Comparison of ENCODE assay signal across 8 cellular contexts in genomic region chr3:46976326-46977190, GRCh38. TPM values are rescaled to one million over a fixed set of nuclear protein-coding genes. Genes with fewer than 3 reads are reported as not detected.
DNase-seq lines count a peak whose midpoint lies in the region; ATAC-seq, FAIRE-seq and TF ChIP-seq lines count a peak whose summit lies in the region.

TSS of gene CCDC12 (minus strand) at chr3:46976745. CDS start at chr3:46976732, 13 bp downstream.

- H3K4me1 ChIP-seq in kidney (ENCODE audit: control insufficient read depth in 1 of 2, insufficient read depth in 1 of 2, low read depth in 1 of 2, low read length in 2 of 2) = peaks cover 2 to 20% of the 10 kb centered on the region in 2 donors

- intact Hi-C loops in kidney (cut with DNase I) = no loop called here

- peak within 1 kb of the TSS; percentile 82 for H3K4me3 ChIP-seq in AG09309 (ENCODE audit: control insufficient read depth, low read depth, low read length)
- H3K4me3 ChIP-seq in kidney (ENCODE audit: low read length in 2 of 2) = peak within 1 kb of the TSS; percentile 81 to 100

- peak within 1 kb of the TSS; percentile 93 to 98 for H3K27ac ChIP-seq in kidney (ENCODE audit: low read depth in 2 of 2, low read length in 2 of 2)

- H3K36me3 ChIP-seq in kidney (ENCODE audit: control insufficient read depth in 1 of 2, insufficient read depth in 2 of 2, low read length in 2 of 2) = peaks cover 0 to 5% of the 10 kb centered on the region in 2 donors

- DNase-seq in AG09309 (ENCODE audit: low read depth) (peak; percentile 98), NCI-H460 (ENCODE audit: extremely low read depth, low read depth) (peak; percentile 97), cerebellum (ENCODE audit: low spot score) (peak; percentile 99), kidney (peak; percentile 97)
- DNase-seq in activated CD4-positive, alpha-beta T cell treated with anti-CD3 and anti-CD28 coated beads for 1 hour = peak; percentile 88
- peak; percentile 94 for DNase-seq in stimulated activated CD4-positive, alpha-beta T cell treated with anti-CD3 and anti-CD28 coated beads, Interleukin-15, amount 100 ng/mL, for 24 hours

- FAIRE-seq in kidney (lab: Jason Lieb, UNC) = no peak

- TF ChIP-seq CTCF in AG09309 (IDR thresholded peaks at IDR 0.05; ENCODE audit: control insufficient read depth, insufficient read depth, low read depth, low read length, missing control alignments) = no peak
- TF ChIP-seq CTCF in kidney (IDR thresholded peaks at IDR 0.05; ENCODE audit: borderline replicate concordance, extremely low read depth, insufficient read depth) = peak; percentile 4

- ATAC-seq in GM19035 (IDR thresholded peaks at IDR 0.05; ENCODE audit: unreplicated experiment) = peak; percentile 71
- peak; percentile 68 for ATAC-seq in HG03354 (IDR thresholded peaks at IDR 0.05; ENCODE audit: poor library complexity, severe bottlenecking, unreplicated experiment)

- peak within 1 kb of the TSS; percentile 83 to 97 for H3K9ac ChIP-seq in kidney (ENCODE audit: low read length in 2 of 2)

- H3K9me3 ChIP-seq in kidney (ENCODE audit: control insufficient read depth in 1 of 2, low read length in 2 of 2) = no peaks in the 10 kb centered on the region

RNA-seq across cellular contexts. Expression of gene CCDC12, which starts in this region (rescaled TPM):
- 33.1 and 40.5 TPM in 2 replicates for total RNA-seq in NCI-H460 (2014; rRNA removed; shearing (Covaris generic))
- polyA plus RNA-seq in NCI-H460 (2014; cell fraction: nucleus; rRNA removed) = 19.1 and 27.3 TPM in 2 replicates
- total RNA-seq in cerebellum (23.0 TPM), kidney (59.7 TPM)
- polyA plus RNA-seq in kidney (ENCODE audit: insufficient read depth, low read depth, low replicate concordance) = 85.6 TPM

Comparison
In these comparisons a context has a peak if more than half of its experiments do, and no peak if none do; other contexts are left out.
1. Peak in every context shown above with its lines: DNase-seq, ATAC-seq, H3K4me3 ChIP-seq and H3K27ac ChIP-seq.